In the genomic region with DNA sequence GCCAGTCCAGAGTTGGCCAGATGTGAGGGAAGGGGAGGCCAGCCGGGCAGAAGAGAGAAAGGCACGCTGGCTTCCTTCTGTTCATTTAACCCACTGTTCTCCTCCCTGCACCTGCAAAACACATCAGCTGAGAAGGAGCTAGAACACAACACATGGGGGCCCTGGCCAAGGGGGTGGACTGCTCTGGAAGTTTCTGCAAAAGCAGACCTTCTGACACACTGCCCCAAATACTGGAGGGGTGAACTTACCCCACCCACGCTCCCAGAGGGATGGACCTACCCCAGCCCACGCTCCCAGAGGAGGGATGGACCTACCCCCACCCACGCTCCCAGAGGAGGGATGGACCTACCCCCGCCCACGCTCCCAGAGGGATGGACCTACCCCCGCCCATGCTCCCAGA, we compare ENCODE assay signal across 16 cellular contexts.
"Had no signal": no experiment of that assay in that cellular context is flagged by ENCODE, and none has a peak within 500 bp of the region (broad histone marks: within the 10 kb centered on the region; RNA-seq: fewer than 3 reads in every experiment).

No MANE protein-coding gene starts in this region.

- H3K36me3 Mint-ChIP-seq: naive thymus-derived CD8-positive, alpha-beta T cell had no signal

- H3K4me1 ChIP-seq: colonic mucosa, upper lobe of left lung had no signal

- H3K36me3 ChIP-seq: colonic mucosa, heart left ventricle, tibial artery, upper lobe of left lung, vagina had no signal

- H3K27ac ChIP-seq: colonic mucosa, heart left ventricle, tibial artery, upper lobe of left lung, vagina had no signal

- H3K4me3 Mint-ChIP-seq: naive thymus-derived CD8-positive, alpha-beta T cell had no signal

- H3K27ac Mint-ChIP-seq: naive thymus-derived CD8-positive, alpha-beta T cell had no signal

- H3K4me3 ChIP-seq: colonic mucosa, heart left ventricle, mucosa of descending colon, smooth muscle cell, tibial artery, upper lobe of left lung, vagina had no signal

- H3K27me3 ChIP-seq: colonic mucosa, upper lobe of left lung, vagina had no signal

- DNase-seq: colonic mucosa; effector CD4-positive, alpha-beta T cell; heart left ventricle; hippocampal formation; left colon; mammary epithelial cell; mucosa of descending colon; naive thymus-derived CD8-positive, alpha-beta T cell; right cardiac atrium; stimulated activated CD4-positive, alpha-beta T cell treated with anti-CD3 and anti-CD28 coated beads, Interleukin-2, amount 100 ng/mL, for 48 hours; stimulated activated naive CD8-positive, alpha-beta T cell treated with anti-CD3 and anti-CD28 coated beads, Interleukin-15, Interleukin-2, amounts not matched to agents 100 U/mL and 50 U/mL, for 24 hours had no signal

- ATAC-seq: esophagus mucosa; heart left ventricle; left colon; mucosa of descending colon; naive thymus-derived CD8-positive, alpha-beta T cell; right cardiac atrium; stimulated activated naive CD8-positive, alpha-beta T cell treated with anti-CD3 and anti-CD28 coated beads, Interleukin-15, Interleukin-2, amounts not matched to agents 100 U/mL and 50 U/mL, for 24 hours had no signal

- H3K9me3 ChIP-seq: colonic mucosa, mucosa of descending colon, tibial artery, upper lobe of left lung, vagina had no signal
